In the genomic region with DNA sequence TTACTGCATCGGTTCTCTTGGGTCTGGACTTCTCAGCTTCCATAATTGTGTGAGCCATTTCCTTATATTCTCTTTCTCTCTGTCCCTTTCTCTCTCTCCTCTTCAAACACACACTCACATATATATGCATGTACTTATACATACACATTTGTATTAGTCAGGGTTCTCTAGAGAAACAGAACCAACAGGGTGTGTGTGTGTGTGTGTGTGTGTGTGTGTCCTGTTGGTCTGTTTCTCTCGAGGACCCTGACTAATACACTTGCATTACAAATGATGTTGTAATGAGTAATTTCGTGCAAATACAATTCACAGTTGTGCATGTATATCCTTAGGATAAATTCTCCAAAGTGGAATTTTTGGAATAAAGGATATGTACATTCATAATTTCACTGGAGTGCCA, we compare ENCODE assay signal across 22 cellular contexts.
DNase-seq lines count a peak whose midpoint lies in the region; TF ChIP-seq lines count a peak whose summit lies in the region.
"Had no signal": no experiment of that assay in that cellular context is flagged by ENCODE, and none has a peak within 500 bp of the region (broad histone marks: within the 10 kb centered on the region; RNA-seq: fewer than 3 reads in every experiment).

No MANE protein-coding gene starts in this region.

- no peak overlapping the region for H3K4ac ChIP-seq in mesenchymal stem cell (ENCODE audit: low read depth in 1 of 2, low read length in 2 of 2)

- no peak overlapping the region for H2BK12ac ChIP-seq in mesenchymal stem cell (ENCODE audit: low read length in 2 of 2)

- H2BK5ac ChIP-seq in mesenchymal stem cell (ENCODE audit: low read depth, low read length, poor library complexity, severe bottlenecking), result no peak overlapping the region

- no peak overlapping the region for H4K8ac ChIP-seq in mesenchymal stem cell (ENCODE audit: low read length)

- H3K23ac ChIP-seq in mesenchymal stem cell (ENCODE audit: low read length in 2 of 2), result no peak overlapping the region

- H2AK5ac ChIP-seq in mesenchymal stem cell (ENCODE audit: low read length, severe bottlenecking), result no peak overlapping the region

- H4K91ac ChIP-seq in mesenchymal stem cell (ENCODE audit: low read length), result no peak overlapping the region

- DNase-seq in DMS53 (lab: John Stamatoyannopoulos, UW) (peak; percentile 22), DMS53 treated with DMSO at 0.1 percent for 48 hours (lab: John Stamatoyannopoulos, UW; ENCODE audit: unreplicated experiment) (no peak), RKO (ENCODE audit: low spot score) (peak; percentile 25), epithelial cell of esophagus (ENCODE audit: low read depth) (peak; percentile 88), mesenchymal stem cell (peak; percentile 10), SKM-1 treated with dmso at 0.1 percent for 144 hours (lab: John Stamatoyannopoulos, UW; ENCODE audit: unreplicated experiment) (no peak), GM19238 (ENCODE audit: insufficient read length, low spot score) (no peak), tibial artery (no peak)
- DNase-seq: CD4-positive, alpha-beta memory T cell; GDM1; MM.1S; NCI-H1048; NCI-H1417 treated with DMSO at 0.1 percent for 48 hours; NCI-H187; NCI-H446; NCI-H526; OCI-M1; SHP77 treated with DMSO at 0.1 percent for 48 hours had no signal

- H3K4me1 ChIP-seq in mesenchymal stem cell (ENCODE audit: control insufficient read depth, insufficient read depth, low read depth, low read length) (no peaks in the 10 kb centered on the region), tibial artery (no peaks in the 10 kb centered on the region)

- H3K18ac ChIP-seq in mesenchymal stem cell (ENCODE audit: low read depth in 1 of 2, low read length in 2 of 2), result no peak overlapping the region

- H3K36me3 ChIP-seq in mesenchymal stem cell (ENCODE audit: control insufficient read depth in 1 of 2, insufficient read depth in 2 of 2, low read depth in 1 of 2, low read length in 2 of 2) (no peaks in the 10 kb centered on the region), tibial artery (no peaks in the 10 kb centered on the region)
- H3K36me3 ChIP-seq: BLaER1 treated with 17β-estradiol and CSF1 and Interleukin-3, amounts not matched to agents 10 nM and 100 nM had no signal

- H3K9ac ChIP-seq in mesenchymal stem cell (ENCODE audit: low read length), result no peak overlapping the region
- H3K9ac ChIP-seq: BLaER1 treated with 17β-estradiol and CSF1 and Interleukin-3, amounts not matched to agents 10 nM and 100 nM had no signal

- no peaks in the 10 kb centered on the region for H3K79me1 ChIP-seq in mesenchymal stem cell (replicated peaks; ENCODE audit: low read length, poor library complexity, severe bottlenecking)

- no peak overlapping the region for H2BK15ac ChIP-seq in mesenchymal stem cell (ENCODE audit: low read depth, poor library complexity, severe bottlenecking)

- H3K4me2 ChIP-seq in mesenchymal stem cell (ENCODE audit: low read length, poor library complexity, severe bottlenecking), result no peak overlapping the region
- H3K4me2 ChIP-seq: BLaER1 treated with 17β-estradiol and CSF1 and Interleukin-3, amounts not matched to agents 10 nM and 100 nM had no signal

- 21% methylated on average over 2 of the region's 3 CpGs for WGBS in mesenchymal stem cell

- no peak overlapping the region for H3K14ac ChIP-seq in mesenchymal stem cell (ENCODE audit: low read length in 2 of 2)

- intact Hi-C loops in tibial artery (cut with DNase I; ENCODE audit: low total_unique reads), result loop anchor here (10.0 kb wide), 1 partner anchor 1951 kb away; no protein-coding TSS in a partner anchor

- H3K27ac ChIP-seq in mesenchymal stem cell (ENCODE audit: low read length, poor library complexity, severe bottlenecking), result no peak overlapping the region
- H3K27ac ChIP-seq in tibial artery, result no peak overlapping the region
- H3K27ac ChIP-seq: 22Rv1; BLaER1 treated with 17β-estradiol and CSF1 and Interleukin-3, amounts not matched to agents 10 nM and 100 nM; SK-N-MC had no signal

- H2BK120ac ChIP-seq in mesenchymal stem cell (ENCODE audit: low read depth, low read length), result no peak overlapping the region

- H3K4me3 ChIP-seq in epithelial cell of esophagus (ENCODE audit: low read length), result no peak overlapping the region
- H3K4me3 ChIP-seq in mesenchymal stem cell (ENCODE audit: insufficient read depth in 1 of 2, low read depth in 1 of 2, low read length in 2 of 2), result no peak overlapping the region
- no peak overlapping the region for H3K4me3 ChIP-seq in tibial artery
- H3K4me3 ChIP-seq: BLaER1 treated with 17β-estradiol and CSF1 and Interleukin-3, amounts not matched to agents 10 nM and 100 nM; K562; SK-N-MC had no signal

- H2AFZ ChIP-seq in mesenchymal stem cell (ENCODE audit: low read depth, low read length), result no peak overlapping the region

- H3K9me3 ChIP-seq in mesenchymal stem cell (ENCODE audit: control insufficient read depth, low read length) (peaks cover 7% of the 10 kb centered on the region), tibial artery (no peaks in the 10 kb centered on the region)
- H3K9me3 ChIP-seq: BLaER1 treated with 17β-estradiol and CSF1 and Interleukin-3, amounts not matched to agents 10 nM and 100 nM had no signal

- no peaks in the 10 kb centered on the region for H3K27me3 ChIP-seq in mesenchymal stem cell (ENCODE audit: control insufficient read depth in 1 of 2, insufficient read depth in 1 of 2, low read length in 2 of 2)
- peaks cover 0 to 6% of the 10 kb centered on the region in 2 donors for H3K27me3 ChIP-seq in tibial artery
- H3K27me3 ChIP-seq: BLaER1 treated with 17β-estradiol and CSF1 and Interleukin-3, amounts not matched to agents 10 nM and 100 nM had no signal

- TF ChIP-seq CTCF in epithelial cell of esophagus (IDR thresholded peaks at IDR 0.05; ENCODE audit: insufficient read depth, low read depth, low read length, missing control alignments) (no peak), tibial artery (IDR thresholded peaks at IDR 0.05) (no peak)

Comparison
In these comparisons a context has a peak if more than half of its experiments do, and no peak if none do; other contexts are left out.
1. DNase-seq: peak in DMS53 (single experiment), RKO (single experiment), epithelial cell of esophagus (single experiment) and mesenchymal stem cell (single experiment); none in DMS53 treated with DMSO at 0.1 percent for 48 hours (single experiment), SKM-1 treated with dmso at 0.1 percent for 144 hours (single experiment), GM19238 (single experiment) and tibial artery (0 of 2).